In the genomic region with DNA sequence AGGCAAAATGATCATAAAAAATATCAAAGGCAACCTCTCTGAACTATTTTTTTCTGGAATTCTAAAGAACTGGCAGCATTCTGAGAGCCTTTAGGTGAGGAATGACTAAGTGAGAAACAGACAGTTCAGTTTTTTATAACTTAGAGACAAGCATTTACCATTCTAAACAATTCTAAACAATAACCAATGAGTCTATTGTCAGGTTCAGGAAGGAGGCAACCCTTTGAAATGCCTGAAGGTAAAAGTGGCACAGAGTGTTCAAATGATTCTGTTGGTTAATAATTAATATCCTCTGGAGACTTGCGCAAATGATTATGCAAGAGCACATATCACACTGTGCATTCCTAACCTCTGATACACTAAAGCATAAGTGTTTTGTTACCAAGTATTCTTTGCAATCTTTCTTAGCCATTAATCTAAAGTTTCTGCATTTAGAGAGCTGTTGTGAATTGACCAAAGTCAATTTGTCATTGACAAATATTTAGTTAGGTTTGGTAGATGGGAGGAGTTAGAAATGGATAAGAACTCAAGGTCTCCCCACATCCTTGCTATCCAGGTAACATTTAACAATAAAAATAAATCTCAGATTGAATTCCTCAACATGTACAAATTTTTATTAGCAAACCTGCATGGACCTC, we compare ENCODE assay signal across 10 cellular contexts. TPM values are rescaled to one million over a fixed set of nuclear protein-coding genes. Genes with fewer than 3 reads are reported as not detected.
A peak's percentile ranks its signal among the peaks of the same experiment; 100 is the strongest.
DNase-seq lines count a peak whose midpoint lies in the region; ATAC-seq and TF ChIP-seq lines count a peak whose summit lies in the region.
"Had no signal": no experiment of that assay in that cellular context is flagged by ENCODE, and none has a peak within 500 bp of the region (broad histone marks: within the 10 kb centered on the region; RNA-seq: fewer than 3 reads in every experiment).

No MANE protein-coding gene starts in this region.

- H3K4me3 ChIP-seq in right atrium auricular region = no peak overlapping the region
- H3K4me3 ChIP-seq in stomach = no peak overlapping the region
- H3K4me3 ChIP-seq: SJCRH30 had no signal

- intact Hi-C loops in stomach (cut with DNase I; ENCODE audit: low total_unique reads) = no loop called here

- H3K27ac Mint-ChIP-seq in activated naive CD4-positive, alpha-beta T cell treated with anti-CD3 and anti-CD28 coated beads, Interleukin-2, amount 50 U/mL, for 72 hours = peak overlapping the region in 1 of 2 donors; percentile 55
- H3K27ac Mint-ChIP-seq: naive thymus-derived CD4-positive, alpha-beta T cell had no signal

- DNase-seq in HCEC 1CT (peak; percentile 89), right atrium auricular region (ENCODE audit: low spot score) (no peak), stomach (no peak)
- no peak for DNase-seq in activated naive CD4-positive, alpha-beta T cell treated with anti-CD3 and anti-CD28 coated beads, Interleukin-2, amount 50 U/mL, for 72 hours (ENCODE audit: low spot score in 2 of 2)
- DNase-seq in activated effector memory CD4-positive, alpha-beta T cell treated with Interleukin-2 at 50 U/mL for 16 hours = no peak
- DNase-seq: naive thymus-derived CD4-positive, alpha-beta T cell; SJCRH30 had no signal

- H3K9me3 Mint-ChIP-seq in activated naive CD4-positive, alpha-beta T cell treated with anti-CD3 and anti-CD28 coated beads, Interleukin-2, amount 50 U/mL, for 72 hours = peaks cover 0 to 22% of the 10 kb centered on the region in 2 donors

- TF ChIP-seq EP300 in stomach (IDR thresholded peaks at IDR 0.05) = no peak

- no peak for ATAC-seq in activated naive CD4-positive, alpha-beta T cell treated with anti-CD3 and anti-CD28 coated beads, Interleukin-2, amount 50 U/mL, for 72 hours
- ATAC-seq in GM21825 (IDR thresholded peaks at IDR 0.05; ENCODE audit: unreplicated experiment) (no peak), HG02938 (IDR thresholded peaks at IDR 0.05; ENCODE audit: unreplicated experiment) (no peak)
- ATAC-seq: naive thymus-derived CD4-positive, alpha-beta T cell had no signal

- no peak for TF ChIP-seq CTCF in VCaP (conservative IDR thresholded peaks at IDR 0.05)
- no peak for TF ChIP-seq CTCF in right atrium auricular region (IDR thresholded peaks at IDR 0.05)
- no peak for TF ChIP-seq CTCF in stomach (IDR thresholded peaks at IDR 0.05)

- no peak for TF ChIP-seq POLR2A in stomach (IDR thresholded peaks at IDR 0.05)

- peaks cover 14 to 35% of the 10 kb centered on the region in 2 donors for H3K36me3 Mint-ChIP-seq in activated naive CD4-positive, alpha-beta T cell treated with anti-CD3 and anti-CD28 coated beads, Interleukin-2, amount 50 U/mL, for 72 hours

- H3K9me3 ChIP-seq in right atrium auricular region (peaks cover 0 to 9% of the 10 kb centered on the region in 2 donors), stomach (no peaks in the 10 kb centered on the region)
- H3K9me3 ChIP-seq: SJCRH30 had no signal

- H3K27ac ChIP-seq in VCaP (peak overlapping the region; percentile 54), right atrium auricular region (peak overlapping the region; percentile 4 to 75), stomach (peak overlapping the region in 4 of 5 donors; percentile 73 to 84 (median 76))
- H3K27ac ChIP-seq: SJCRH30 had no signal

- H3K27me3 ChIP-seq in right atrium auricular region = no peaks in the 10 kb centered on the region
- no peaks in the 10 kb centered on the region for H3K27me3 ChIP-seq in stomach
- H3K27me3 ChIP-seq: SJCRH30 had no signal

- WGBS in stomach, 5 donors = 26 to 50% (median 43%) methylated on average over 1 of the region's 1 CpG

- H3K4me1 ChIP-seq in right atrium auricular region (peaks cover 0 to 10% of the 10 kb centered on the region in 2 donors), stomach (peaks cover 9 to 42% (median 20%) of the 10 kb centered on the region in 4 donors)
- H3K4me1 ChIP-seq: SJCRH30 had no signal

- H3K36me3 ChIP-seq in right atrium auricular region (no peaks in the 10 kb centered on the region), stomach (no peaks in the 10 kb centered on the region)
- H3K36me3 ChIP-seq: SJCRH30 had no signal

RNA-seq across cellular contexts. Expression of gene TGFBR2, which starts 9.2 kb away (rescaled TPM):
- total RNA-seq in right atrium auricular region (100 to 1,000 TPM; 205 to 210 TPM), stomach (100 to 1,000 TPM in 2 of 5 donors, 10 to 100 TPM in 3; 59.1 to 115 (median 89.3) TPM)
- polyA plus RNA-seq in stomach = 10 to 100 TPM; 13.7 to 44.1 (median 27.4) TPM
- total RNA-seq in activated naive CD4-positive, alpha-beta T cell treated with anti-CD3 and anti-CD28 coated beads, Interleukin-2, amount 50 U/mL, for 72 hours = 10 to 100 TPM; 45.0 to 74.1 TPM
